ENCODE assay signal across 8 cellular contexts in genomic region chr7:142323706-142324105, GRCh38.
DNase-seq lines count a peak whose midpoint lies in the region; ATAC-seq and FAIRE-seq lines count a peak whose summit lies in the region.

No MANE protein-coding gene starts in this region.

- no peaks in the 10 kb centered on the region for H3K9me3 Mint-ChIP-seq in activated CD4-positive, alpha-beta T cell treated with anti-CD3 and anti-CD28 coated beads for 36 hours (ENCODE audit: low read depth)
- no peaks in the 10 kb centered on the region for H3K9me3 Mint-ChIP-seq in activated T-helper 2 cell treated with anti-CD3 and anti-CD28 coated beads, Interferon-gamma antibody, Interleukin-2, Interleukin-4, amounts not matched to agents 10 μg/mL and 5 μg/mL and 100 μg/mL, durations not matched to agents 14 hours and 24 hours and 36 hours

- H3K36me3 Mint-ChIP-seq in activated CD4-positive, alpha-beta T cell treated with anti-CD3 and anti-CD28 coated beads for 36 hours (ENCODE audit: low read depth), result no peaks in the 10 kb centered on the region
- H3K36me3 Mint-ChIP-seq in activated T-helper 2 cell treated with anti-CD3 and anti-CD28 coated beads, Interferon-gamma antibody, Interleukin-2, Interleukin-4, amounts not matched to agents 10 μg/mL and 5 μg/mL and 100 μg/mL, durations not matched to agents 14 hours and 24 hours and 36 hours (ENCODE audit: low read depth), result no peaks in the 10 kb centered on the region

- H3K27ac Mint-ChIP-seq in activated CD4-positive, alpha-beta T cell treated with anti-CD3 and anti-CD28 coated beads for 36 hours, result no peak overlapping the region
- no peak overlapping the region for H3K27ac Mint-ChIP-seq in activated T-helper 2 cell treated with anti-CD3 and anti-CD28 coated beads, Interferon-gamma antibody, Interleukin-2, Interleukin-4, amounts not matched to agents 10 μg/mL and 5 μg/mL and 100 μg/mL, durations not matched to agents 14 hours and 24 hours and 36 hours

- H3K27me3 Mint-ChIP-seq in activated CD4-positive, alpha-beta T cell treated with anti-CD3 and anti-CD28 coated beads for 36 hours, result peaks cover 2% of the 10 kb centered on the region
- peaks cover 18% of the 10 kb centered on the region for H3K27me3 Mint-ChIP-seq in activated T-helper 2 cell treated with anti-CD3 and anti-CD28 coated beads, Interferon-gamma antibody, Interleukin-2, Interleukin-4, amounts not matched to agents 10 μg/mL and 5 μg/mL and 100 μg/mL, durations not matched to agents 14 hours and 24 hours and 36 hours (ENCODE audit: low read depth)

- DNase-seq in GDM1 (lab: John Stamatoyannopoulos, UW), result peak; percentile 40
- peak; percentile 73 for DNase-seq in activated CD4-positive, alpha-beta T cell treated with anti-CD3 and anti-CD28 coated beads for 36 hours
- DNase-seq in stimulated activated CD4-positive, alpha-beta T cell treated with anti-CD3 and anti-CD28 coated beads, Interleukin-15, amount 100 ng/mL, for 24 hours, result peak; percentile 65
- DNase-seq in frontal cortex (ENCODE audit: low spot score in 2 of 2), result no peak
- DNase-seq in NK-92 treated with Interleukin-12 subunit alpha and Interleukin-12 subunit beta, amount 100 ng/mL, for 24 hours (lab: John Stamatoyannopoulos, UW), result no peak
- DNase-seq in activated T-helper 2 cell treated with anti-CD3 and anti-CD28 coated beads, Interferon-gamma antibody, Interleukin-2, Interleukin-4, amounts not matched to agents 10 μg/mL and 5 μg/mL and 100 μg/mL, durations not matched to agents 14 hours and 24 hours and 36 hours (ENCODE audit: low spot score), result no peak

- intact Hi-C loops in activated CD4-positive, alpha-beta T cell treated with anti-CD3 and anti-CD28 coated beads for 36 hours (cut with DNase I, micrococcal nuclease), result loop anchor here in 1 of 2 experiments (10.0 kb wide), 1 partner anchor 891 kb away; no protein-coding TSS in a partner anchor
- intact Hi-C loops in activated T-helper 2 cell treated with anti-CD3 and anti-CD28 coated beads, Interferon-gamma antibody, Interleukin-2, Interleukin-4, amounts not matched to agents 10 μg/mL and 5 μg/mL and 100 μg/mL, durations not matched to agents 14 hours and 24 hours and 36 hours (cut with micrococcal nuclease), result loop anchor here (5.0 kb wide), 1 partner anchor 684 kb away; no protein-coding TSS in a partner anchor

- peaks cover 25% of the 10 kb centered on the region for H3K4me1 Mint-ChIP-seq in activated CD4-positive, alpha-beta T cell treated with anti-CD3 and anti-CD28 coated beads for 36 hours
- H3K4me1 Mint-ChIP-seq in activated T-helper 2 cell treated with anti-CD3 and anti-CD28 coated beads, Interferon-gamma antibody, Interleukin-2, Interleukin-4, amounts not matched to agents 10 μg/mL and 5 μg/mL and 100 μg/mL, durations not matched to agents 14 hours and 24 hours and 36 hours (ENCODE audit: low read depth), result peaks cover 4% of the 10 kb centered on the region

- peak overlapping the region; percentile 6 for H3K4me3 Mint-ChIP-seq in activated CD4-positive, alpha-beta T cell treated with anti-CD3 and anti-CD28 coated beads for 36 hours
- no peak overlapping the region for H3K4me3 Mint-ChIP-seq in activated T-helper 2 cell treated with anti-CD3 and anti-CD28 coated beads, Interferon-gamma antibody, Interleukin-2, Interleukin-4, amounts not matched to agents 10 μg/mL and 5 μg/mL and 100 μg/mL, durations not matched to agents 14 hours and 24 hours and 36 hours (ENCODE audit: low read depth)

- ATAC-seq in HG03196 (IDR thresholded peaks at IDR 0.05; ENCODE audit: unreplicated experiment), result peak; percentile 64
- ATAC-seq in activated CD4-positive, alpha-beta T cell treated with anti-CD3 and anti-CD28 coated beads for 36 hours, result peak; percentile 56
- ATAC-seq in esophagus mucosa, result peak; percentile 31

- FAIRE-seq in frontal cortex (lab: Jason Lieb, UNC), result no peak

- CTCF ChIA-PET in activated CD4-positive, alpha-beta T cell treated with anti-CD3 and anti-CD28 coated beads for 36 hours (lab: Charles Lee), result interaction anchor here (0.5 to 2.9 kb wide), 20 partner anchors 9 to 1086 kb away, joined by 3 to 19 read pairs (median 4); partner anchors contain the start of gene EPHB6

- POLR2A ChIA-PET in activated CD4-positive, alpha-beta T cell treated with anti-CD3 and anti-CD28 coated beads for 36 hours (lab: Charles Lee), result no interaction called here

Comparison
In these comparisons a context has a peak if more than half of its experiments do, and no peak if none do; other contexts are left out.
1. DNase-seq: peak in GDM1 (single experiment), activated CD4-positive, alpha-beta T cell treated with anti-CD3 and anti-CD28 coated beads for 36 hours (single experiment) and stimulated activated CD4-positive, alpha-beta T cell treated with anti-CD3 and anti-CD28 coated beads, Interleukin-15, amount 100 ng/mL, for 24 hours (single experiment); none in frontal cortex (0 of 2), NK-92 treated with Interleukin-12 subunit alpha and Interleukin-12 subunit beta, amount 100 ng/mL, for 24 hours (single experiment) and activated T-helper 2 cell treated with anti-CD3 and anti-CD28 coated beads, Interferon-gamma antibody, Interleukin-2, Interleukin-4, amounts not matched to agents 10 μg/mL and 5 μg/mL and 100 μg/mL, durations not matched to agents 14 hours and 24 hours and 36 hours (single experiment).
2. Peak in every context shown above with its lines, with median percentiles within 50 percentile points of each other: ATAC-seq.